In the genomic region with DNA sequence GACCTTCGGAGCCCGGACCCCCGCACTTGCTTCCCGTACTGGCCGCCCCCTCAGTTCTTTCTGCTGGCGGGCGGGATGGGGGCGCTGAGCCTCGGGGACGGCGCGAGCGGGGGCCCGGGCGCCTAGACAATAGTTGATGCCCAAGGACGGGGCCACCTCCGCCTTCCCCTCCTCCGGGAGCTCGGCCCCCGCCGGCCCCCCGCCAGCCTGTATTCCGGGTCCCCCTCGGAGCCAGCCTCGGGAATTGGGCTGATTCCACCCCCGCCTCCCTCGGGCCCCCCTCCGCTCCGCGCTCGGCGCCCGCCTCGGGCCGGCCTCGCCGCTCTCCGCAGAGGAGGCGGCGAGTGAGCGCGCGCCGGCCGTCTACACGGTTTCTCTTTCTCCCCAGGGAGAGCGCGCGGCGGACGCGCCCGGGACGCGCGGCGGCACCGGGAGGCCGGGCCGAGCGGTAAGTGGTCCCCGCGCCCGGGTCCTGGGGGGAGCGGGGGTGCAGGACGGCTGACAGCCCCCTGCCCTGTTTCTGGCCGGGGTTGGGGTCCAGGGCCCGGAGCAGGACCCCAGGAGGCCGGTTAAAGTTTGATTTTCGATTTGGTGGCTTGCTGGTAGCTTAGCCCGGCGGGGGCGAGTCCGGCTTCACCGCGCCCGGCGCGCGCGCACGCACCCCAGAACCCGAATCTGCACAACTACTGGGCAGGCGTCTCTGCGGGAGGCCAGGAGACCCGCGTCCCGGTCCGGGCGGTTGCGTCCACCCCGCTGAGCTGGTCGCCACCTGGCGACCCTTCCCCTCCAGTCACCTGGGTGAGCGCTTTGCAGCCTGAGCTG, we compare ENCODE assay signal across 8 cellular contexts. TPM values are rescaled to one million over a fixed set of nuclear protein-coding genes. Genes with fewer than 3 reads are reported as not detected.
DNase-seq lines count a peak whose midpoint lies in the region; FAIRE-seq and TF ChIP-seq lines count a peak whose summit lies in the region.

No MANE protein-coding gene starts in this region.

- H3K4me3 ChIP-seq in GM08714 (ENCODE audit: low read length) (peak overlapping the region; percentile 92), dorsolateral prefrontal cortex (peak overlapping the region; percentile 67 to 100 (median 87)), lower leg skin (ENCODE audit: low read depth, poor library complexity, severe bottlenecking) (peak overlapping the region; percentile 64)

- peak in 4 of 56 donors; percentile 5 to 18 (median 10) for TF ChIP-seq CTCF in dorsolateral prefrontal cortex (IDR thresholded peaks at IDR 0.05 in 54 of 56, conservative IDR thresholded peaks at IDR 0.05 in 2 of 56; ENCODE audit: low read depth in 1 of 56, partially characterized antibody in 56 of 56)
- TF ChIP-seq CTCF in lower leg skin (IDR thresholded peaks at IDR 0.05), result no peak

- H3K27me3 ChIP-seq in dorsolateral prefrontal cortex, result no peaks in the 10 kb centered on the region

- WGBS in lower leg skin, 2 donors, result 0 to 1% methylated on average over 1 to 17 of the region's 95 CpGs

- 0 out of 2 replicates have a peak, but pooled peaks have one; percentile 21 for TF ChIP-seq POLR2A in H54 (IDR thresholded peaks at IDR 0.05; ENCODE audit: low read depth, low read length)
- no peak for TF ChIP-seq POLR2A in lower leg skin (IDR thresholded peaks at IDR 0.05)

- DNase-seq in H54 (ENCODE audit: insufficient read length, low spot score) (peak; percentile 39), NCI-H1092 treated with DMSO at 0.1 percent for 48 hours (lab: John Stamatoyannopoulos, UW) (peak; percentile 38), dorsolateral prefrontal cortex (peak; percentile 34 to 74 (median 58)), lower leg skin (ENCODE audit: low spot score in 2 of 2) (peak; percentile 31 to 91), DMS114 treated with DMSO at 0.1 percent for 48 hours (lab: John Stamatoyannopoulos, UW; ENCODE audit: unreplicated experiment) (no peak)
- DNase-seq in activated CD4-positive, alpha-beta T cell treated with anti-CD3 and anti-CD28 coated beads, Interleukin-2, amount 50 U/mL, for 4 hours, result peak; percentile 34 to 48
- peak; percentile 54 to 60 for DNase-seq in stimulated activated CD4-positive, alpha-beta T cell treated with anti-CD3 and anti-CD28 coated beads, Interleukin-4, amount 100 ng/mL, for 4 hours

- no peak for FAIRE-seq in H54 (lab: Jason Lieb, UNC)

- intact Hi-C loops in dorsolateral prefrontal cortex (cut with DNase I) (loop anchor here (2.0 to 10.0 kb wide), 9 partner anchors 106 to 431 kb away; no protein-coding TSS in a partner anchor), lower leg skin (cut with DNase I; ENCODE audit: low total_unique reads) (loop anchor here (10.0 kb wide), 1 partner anchor 404 kb away; no protein-coding TSS in a partner anchor)

- H3K27ac ChIP-seq in dorsolateral prefrontal cortex, result peak overlapping the region; percentile 72 to 99 (median 95)

RNA-seq across cellular contexts. Expression of gene SIPA1L1, which starts 0.7 kb away (rescaled TPM):
- total RNA-seq in dorsolateral prefrontal cortex (100 to 1,000 TPM; 102 to 236 (median 169) TPM), lower leg skin (10 to 100 TPM; 35.2 to 52.4 (median 37.0) TPM)
